Comparison of ENCODE assay signal across 1 cellular context in the genomic region with DNA sequence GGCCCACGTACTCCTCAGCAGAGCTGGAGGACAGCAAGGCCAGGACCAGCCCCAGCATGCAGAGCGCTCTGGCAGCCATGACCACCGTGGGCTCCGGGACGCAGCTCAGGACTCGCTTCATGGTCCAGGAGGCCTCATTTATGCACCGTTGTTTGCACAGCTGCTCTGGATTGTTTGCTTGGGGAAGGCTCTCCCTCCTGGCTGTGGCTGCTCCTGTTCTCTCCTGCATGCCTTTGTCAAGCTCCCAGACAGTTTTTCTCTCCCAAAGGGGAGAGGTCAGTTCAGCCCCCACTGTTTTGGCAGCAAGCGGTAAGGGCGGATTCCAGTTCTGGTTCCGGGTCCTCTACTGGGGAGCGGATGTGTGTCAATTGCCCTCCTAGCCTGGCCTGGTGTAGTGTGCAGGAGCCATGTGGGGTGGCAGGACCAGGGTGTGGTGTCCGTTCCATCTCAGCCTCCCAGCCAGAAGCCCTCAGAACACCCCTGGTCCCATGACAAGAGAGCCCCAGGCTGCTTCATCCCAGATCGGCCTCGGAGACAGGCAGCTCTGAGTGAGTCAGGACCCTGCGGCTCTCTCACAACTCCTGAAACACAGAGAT.
A peak's percentile ranks its signal among the peaks of the same experiment; 100 is the strongest.
TF ChIP-seq lines count a peak whose summit lies in the region.

A gene with protein sequence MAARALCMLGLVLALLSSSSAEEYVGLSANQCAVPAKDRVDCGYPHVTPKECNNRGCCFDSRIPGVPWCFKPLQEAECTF (minus strand): TSS at position 114 of the 596 bp plus-strand sequence. CDS start 35 bp downstream, at position 79.

TF ChIP-seq in HepG2, 621 proteins besides CTCF, POLR2A, EP300 and RAD21 (continued from another document and continues in another):
- TF ChIP-seq NPAS2 (CRISPR knock-in tag; IDR thresholded peaks at IDR 0.05; ENCODE audit: borderline replicate concordance), result no peak
- TF ChIP-seq SIN3B (IDR thresholded peaks at IDR 0.05; ENCODE audit: low read length), result no peak
- no peak for TF ChIP-seq ATF1 (CRISPR knock-in tag; IDR thresholded peaks at IDR 0.05)
- TF ChIP-seq ZFX (CRISPR knock-in tag; IDR thresholded peaks at IDR 0.05; ENCODE audit: low read depth), result peak; percentile 63
- peak; percentile 10 for TF ChIP-seq HNRNPLL (IDR thresholded peaks at IDR 0.05; ENCODE audit: low read depth, low read length, poor library complexity, severe bottlenecking)
- TF ChIP-seq, protein P1, sequence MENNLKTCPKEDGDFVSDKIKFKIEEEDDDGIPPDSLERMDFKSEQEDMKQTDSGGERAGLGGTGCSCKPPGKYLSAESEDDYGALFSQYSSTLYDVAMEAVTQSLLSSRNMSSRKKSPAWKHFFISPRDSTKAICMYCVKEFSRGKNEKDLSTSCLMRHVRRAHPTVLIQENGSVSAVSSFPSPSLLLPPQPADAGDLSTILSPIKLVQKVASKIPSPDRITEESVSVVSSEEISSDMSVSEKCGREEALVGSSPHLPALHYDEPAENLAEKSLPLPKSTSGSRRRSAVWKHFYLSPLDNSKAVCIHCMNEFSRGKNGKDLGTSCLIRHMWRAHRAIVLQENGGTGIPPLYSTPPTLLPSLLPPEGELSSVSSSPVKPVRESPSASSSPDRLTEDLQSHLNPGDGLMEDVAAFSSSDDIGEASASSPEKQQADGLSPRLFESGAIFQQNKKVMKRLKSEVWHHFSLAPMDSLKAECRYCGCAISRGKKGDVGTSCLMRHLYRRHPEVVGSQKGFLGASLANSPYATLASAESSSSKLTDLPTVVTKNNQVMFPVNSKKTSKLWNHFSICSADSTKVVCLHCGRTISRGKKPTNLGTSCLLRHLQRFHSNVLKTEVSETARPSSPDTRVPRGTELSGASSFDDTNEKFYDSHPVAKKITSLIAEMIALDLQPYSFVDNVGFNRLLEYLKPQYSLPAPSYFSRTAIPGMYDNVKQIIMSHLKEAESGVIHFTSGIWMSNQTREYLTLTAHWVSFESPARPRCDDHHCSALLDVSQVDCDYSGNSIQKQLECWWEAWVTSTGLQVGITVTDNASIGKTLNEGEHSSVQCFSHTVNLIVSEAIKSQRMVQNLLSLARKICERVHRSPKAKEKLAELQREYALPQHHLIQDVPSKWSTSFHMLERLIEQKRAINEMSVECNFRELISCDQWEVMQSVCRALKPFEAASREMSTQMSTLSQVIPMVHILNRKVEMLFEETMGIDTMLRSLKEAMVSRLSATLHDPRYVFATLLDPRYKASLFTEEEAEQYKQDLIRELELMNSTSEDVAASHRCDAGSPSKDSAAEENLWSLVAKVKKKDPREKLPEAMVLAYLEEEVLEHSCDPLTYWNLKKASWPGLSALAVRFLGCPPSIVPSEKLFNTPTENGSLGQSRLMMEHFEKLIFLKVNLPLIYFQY (CRISPR knock-in tag; IDR thresholded peaks at IDR 0.05; ENCODE audit: borderline replicate concordance), result no peak
- no peak for TF ChIP-seq ZNF17 (CRISPR knock-in tag; IDR thresholded peaks at IDR 0.05)
- no peak for TF ChIP-seq REXO4 (CRISPR knock-in tag; IDR thresholded peaks at IDR 0.05; ENCODE audit: borderline replicate concordance)
- TF ChIP-seq NFIC (IDR thresholded peaks at IDR 0.05; ENCODE audit: low read length), result no peak
- no peak for TF ChIP-seq TP53 (CRISPR knock-in tag; conservative IDR thresholded peaks at IDR 0.05)
- no peak for TF ChIP-seq MYNN (CRISPR knock-in tag; IDR thresholded peaks at IDR 0.05; ENCODE audit: low read depth)
- no peak for TF ChIP-seq ZNF282 (IDR thresholded peaks at IDR 0.05; ENCODE audit: partially characterized antibody)
- TF ChIP-seq ZMYM2 (CRISPR knock-in tag; IDR thresholded peaks at IDR 0.05), result no peak
- no peak for TF ChIP-seq ZNF251 (CRISPR knock-in tag; IDR thresholded peaks at IDR 0.05)
- TF ChIP-seq ZNF101 (CRISPR knock-in tag; IDR thresholded peaks at IDR 0.05; ENCODE audit: borderline replicate concordance, low read depth), result no peak
- no peak for TF ChIP-seq THYN1 (CRISPR knock-in tag; IDR thresholded peaks at IDR 0.05; ENCODE audit: borderline replicate concordance, low read depth)
- TF ChIP-seq, protein P2, sequence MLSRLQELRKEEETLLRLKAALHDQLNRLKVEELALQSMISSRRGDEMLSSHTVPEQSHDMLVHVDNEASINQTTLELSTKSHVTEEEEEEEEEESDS (CRISPR knock-in tag; IDR thresholded peaks at IDR 0.05; ENCODE audit: borderline replicate concordance), result no peak
- TF ChIP-seq ZNF441 (CRISPR knock-in tag; IDR thresholded peaks at IDR 0.05; ENCODE audit: borderline replicate concordance), result no peak; the same call in 1 of the 2 replicates
- TF ChIP-seq NFRKB (IDR thresholded peaks at IDR 0.05), result no peak
- TF ChIP-seq, protein P3, sequence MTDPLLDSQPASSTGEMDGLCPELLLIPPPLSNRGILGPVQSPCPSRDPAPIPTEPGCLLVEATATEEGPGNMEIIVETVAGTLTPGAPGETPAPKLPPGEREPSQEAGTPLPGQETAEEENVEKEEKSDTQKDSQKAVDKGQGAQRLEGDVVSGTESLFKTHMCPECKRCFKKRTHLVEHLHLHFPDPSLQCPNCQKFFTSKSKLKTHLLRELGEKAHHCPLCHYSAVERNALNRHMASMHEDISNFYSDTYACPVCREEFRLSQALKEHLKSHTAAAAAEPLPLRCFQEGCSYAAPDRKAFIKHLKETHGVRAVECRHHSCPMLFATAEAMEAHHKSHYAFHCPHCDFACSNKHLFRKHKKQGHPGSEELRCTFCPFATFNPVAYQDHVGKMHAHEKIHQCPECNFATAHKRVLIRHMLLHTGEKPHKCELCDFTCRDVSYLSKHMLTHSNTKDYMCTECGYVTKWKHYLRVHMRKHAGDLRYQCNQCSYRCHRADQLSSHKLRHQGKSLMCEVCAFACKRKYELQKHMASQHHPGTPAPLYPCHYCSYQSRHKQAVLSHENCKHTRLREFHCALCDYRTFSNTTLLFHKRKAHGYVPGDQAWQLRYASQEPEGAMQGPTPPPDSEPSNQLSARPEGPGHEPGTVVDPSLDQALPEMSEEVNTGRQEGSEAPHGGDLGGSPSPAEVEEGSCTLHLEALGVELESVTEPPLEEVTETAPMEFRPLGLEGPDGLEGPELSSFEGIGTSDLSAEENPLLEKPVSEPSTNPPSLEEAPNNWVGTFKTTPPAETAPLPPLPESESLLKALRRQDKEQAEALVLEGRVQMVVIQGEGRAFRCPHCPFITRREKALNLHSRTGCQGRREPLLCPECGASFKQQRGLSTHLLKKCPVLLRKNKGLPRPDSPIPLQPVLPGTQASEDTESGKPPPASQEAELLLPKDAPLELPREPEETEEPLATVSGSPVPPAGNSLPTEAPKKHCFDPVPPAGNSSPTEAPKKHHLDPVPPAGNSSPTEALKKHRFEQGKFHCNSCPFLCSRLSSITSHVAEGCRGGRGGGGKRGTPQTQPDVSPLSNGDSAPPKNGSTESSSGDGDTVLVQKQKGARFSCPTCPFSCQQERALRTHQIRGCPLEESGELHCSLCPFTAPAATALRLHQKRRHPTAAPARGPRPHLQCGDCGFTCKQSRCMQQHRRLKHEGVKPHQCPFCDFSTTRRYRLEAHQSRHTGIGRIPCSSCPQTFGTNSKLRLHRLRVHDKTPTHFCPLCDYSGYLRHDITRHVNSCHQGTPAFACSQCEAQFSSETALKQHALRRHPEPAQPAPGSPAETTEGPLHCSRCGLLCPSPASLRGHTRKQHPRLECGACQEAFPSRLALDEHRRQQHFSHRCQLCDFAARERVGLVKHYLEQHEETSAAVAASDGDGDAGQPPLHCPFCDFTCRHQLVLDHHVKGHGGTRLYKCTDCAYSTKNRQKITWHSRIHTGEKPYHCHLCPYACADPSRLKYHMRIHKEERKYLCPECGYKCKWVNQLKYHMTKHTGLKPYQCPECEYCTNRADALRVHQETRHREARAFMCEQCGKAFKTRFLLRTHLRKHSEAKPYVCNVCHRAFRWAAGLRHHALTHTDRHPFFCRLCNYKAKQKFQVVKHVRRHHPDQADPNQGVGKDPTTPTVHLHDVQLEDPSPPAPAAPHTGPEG (CRISPR knock-in tag; IDR thresholded peaks at IDR 0.05), result no peak
- TF ChIP-seq ONECUT2 (CRISPR knock-in tag; IDR thresholded peaks at IDR 0.05), result no peak
- 0 out of 2 replicates have a peak, but pooled peaks have one; percentile 29 for TF ChIP-seq MTA1 (CRISPR knock-in tag; IDR thresholded peaks at IDR 0.05; ENCODE audit: borderline replicate concordance)
- TF ChIP-seq ZNF232 (CRISPR knock-in tag; IDR thresholded peaks at IDR 0.05; ENCODE audit: borderline replicate concordance), result no peak
- TF ChIP-seq, protein P4, sequence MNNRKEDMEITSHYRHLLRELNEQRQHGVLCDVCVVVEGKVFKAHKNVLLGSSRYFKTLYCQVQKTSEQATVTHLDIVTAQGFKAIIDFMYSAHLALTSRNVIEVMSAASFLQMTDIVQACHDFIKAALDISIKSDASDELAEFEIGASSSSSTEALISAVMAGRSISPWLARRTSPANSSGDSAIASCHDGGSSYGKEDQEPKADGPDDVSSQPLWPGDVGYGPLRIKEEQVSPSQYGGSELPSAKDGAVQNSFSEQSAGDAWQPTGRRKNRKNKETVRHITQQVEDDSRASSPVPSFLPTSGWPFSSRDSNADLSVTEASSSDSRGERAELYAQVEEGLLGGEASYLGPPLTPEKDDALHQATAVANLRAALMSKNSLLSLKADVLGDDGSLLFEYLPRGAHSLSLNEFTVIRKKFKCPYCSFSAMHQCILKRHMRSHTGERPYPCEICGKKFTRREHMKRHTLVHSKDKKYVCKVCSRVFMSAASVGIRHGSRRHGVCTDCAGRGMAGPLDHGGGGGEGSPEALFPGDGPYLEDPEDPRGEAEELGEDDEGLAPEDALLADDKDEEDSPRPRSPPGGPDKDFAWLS (CRISPR knock-in tag; IDR thresholded peaks at IDR 0.05; ENCODE audit: borderline replicate concordance), result no peak
- TF ChIP-seq ZNF335 (CRISPR knock-in tag; IDR thresholded peaks at IDR 0.05), result no peak
- TF ChIP-seq ZSCAN25 (CRISPR knock-in tag; IDR thresholded peaks at IDR 0.05), result no peak
- peak; percentile 80; the same call in 1 of the 2 replicates for TF ChIP-seq NFKB2 (CRISPR knock-in tag; IDR thresholded peaks at IDR 0.05; ENCODE audit: borderline replicate concordance)
- no peak for TF ChIP-seq SCMH1 (CRISPR knock-in tag; IDR thresholded peaks at IDR 0.05; ENCODE audit: borderline replicate concordance)
- TF ChIP-seq, protein P5, sequence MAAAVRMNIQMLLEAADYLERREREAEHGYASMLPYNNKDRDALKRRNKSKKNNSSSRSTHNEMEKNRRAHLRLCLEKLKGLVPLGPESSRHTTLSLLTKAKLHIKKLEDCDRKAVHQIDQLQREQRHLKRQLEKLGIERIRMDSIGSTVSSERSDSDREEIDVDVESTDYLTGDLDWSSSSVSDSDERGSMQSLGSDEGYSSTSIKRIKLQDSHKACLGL (CRISPR knock-in tag; IDR thresholded peaks at IDR 0.05), result 0 out of 2 replicates have a peak, but pooled peaks have one; percentile 40
- TF ChIP-seq GTF3A (CRISPR knock-in tag; conservative IDR thresholded peaks at IDR 0.05), result no peak
- peak; percentile 50; the same call in 1 of the 2 replicates for TF ChIP-seq PITX1 (CRISPR knock-in tag; IDR thresholded peaks at IDR 0.05)
- peak; percentile 71 for TF ChIP-seq HDAC1 (CRISPR knock-in tag; IDR thresholded peaks at IDR 0.05)
- TF ChIP-seq ZNF263 (CRISPR knock-in tag; IDR thresholded peaks at IDR 0.05), result peak; percentile 58
- TF ChIP-seq TCF7L2 (IDR thresholded peaks at IDR 0.05; ENCODE audit: low read depth, low read length), result no peak
- TF ChIP-seq CBX1 (IDR thresholded peaks at IDR 0.05; ENCODE audit: low read depth), result peak; percentile 73
- TF ChIP-seq POLR2AphosphoS5 (IDR thresholded peaks at IDR 0.05; ENCODE audit: low read depth, low read length), result no peak
- TF ChIP-seq DR1 (CRISPR knock-in tag; IDR thresholded peaks at IDR 0.05), result no peak
- TF ChIP-seq, protein P6, sequence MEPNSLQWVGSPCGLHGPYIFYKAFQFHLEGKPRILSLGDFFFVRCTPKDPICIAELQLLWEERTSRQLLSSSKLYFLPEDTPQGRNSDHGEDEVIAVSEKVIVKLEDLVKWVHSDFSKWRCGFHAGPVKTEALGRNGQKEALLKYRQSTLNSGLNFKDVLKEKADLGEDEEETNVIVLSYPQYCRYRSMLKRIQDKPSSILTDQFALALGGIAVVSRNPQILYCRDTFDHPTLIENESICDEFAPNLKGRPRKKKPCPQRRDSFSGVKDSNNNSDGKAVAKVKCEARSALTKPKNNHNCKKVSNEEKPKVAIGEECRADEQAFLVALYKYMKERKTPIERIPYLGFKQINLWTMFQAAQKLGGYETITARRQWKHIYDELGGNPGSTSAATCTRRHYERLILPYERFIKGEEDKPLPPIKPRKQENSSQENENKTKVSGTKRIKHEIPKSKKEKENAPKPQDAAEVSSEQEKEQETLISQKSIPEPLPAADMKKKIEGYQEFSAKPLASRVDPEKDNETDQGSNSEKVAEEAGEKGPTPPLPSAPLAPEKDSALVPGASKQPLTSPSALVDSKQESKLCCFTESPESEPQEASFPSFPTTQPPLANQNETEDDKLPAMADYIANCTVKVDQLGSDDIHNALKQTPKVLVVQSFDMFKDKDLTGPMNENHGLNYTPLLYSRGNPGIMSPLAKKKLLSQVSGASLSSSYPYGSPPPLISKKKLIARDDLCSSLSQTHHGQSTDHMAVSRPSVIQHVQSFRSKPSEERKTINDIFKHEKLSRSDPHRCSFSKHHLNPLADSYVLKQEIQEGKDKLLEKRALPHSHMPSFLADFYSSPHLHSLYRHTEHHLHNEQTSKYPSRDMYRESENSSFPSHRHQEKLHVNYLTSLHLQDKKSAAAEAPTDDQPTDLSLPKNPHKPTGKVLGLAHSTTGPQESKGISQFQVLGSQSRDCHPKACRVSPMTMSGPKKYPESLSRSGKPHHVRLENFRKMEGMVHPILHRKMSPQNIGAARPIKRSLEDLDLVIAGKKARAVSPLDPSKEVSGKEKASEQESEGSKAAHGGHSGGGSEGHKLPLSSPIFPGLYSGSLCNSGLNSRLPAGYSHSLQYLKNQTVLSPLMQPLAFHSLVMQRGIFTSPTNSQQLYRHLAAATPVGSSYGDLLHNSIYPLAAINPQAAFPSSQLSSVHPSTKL (CRISPR knock-in tag; IDR thresholded peaks at IDR 0.05), result no peak; the same call in 1 of the 2 replicates
- no peak for TF ChIP-seq ZNF30 (CRISPR knock-in tag; IDR thresholded peaks at IDR 0.05)
- TF ChIP-seq ZNF766 (CRISPR knock-in tag; IDR thresholded peaks at IDR 0.05; ENCODE audit: borderline replicate concordance), result no peak
- TF ChIP-seq ATM (IDR thresholded peaks at IDR 0.05; ENCODE audit: borderline replicate concordance), result no peak
- TF ChIP-seq SKI (IDR thresholded peaks at IDR 0.05; ENCODE audit: partially characterized antibody), result no peak
- TF ChIP-seq, protein P7, sequence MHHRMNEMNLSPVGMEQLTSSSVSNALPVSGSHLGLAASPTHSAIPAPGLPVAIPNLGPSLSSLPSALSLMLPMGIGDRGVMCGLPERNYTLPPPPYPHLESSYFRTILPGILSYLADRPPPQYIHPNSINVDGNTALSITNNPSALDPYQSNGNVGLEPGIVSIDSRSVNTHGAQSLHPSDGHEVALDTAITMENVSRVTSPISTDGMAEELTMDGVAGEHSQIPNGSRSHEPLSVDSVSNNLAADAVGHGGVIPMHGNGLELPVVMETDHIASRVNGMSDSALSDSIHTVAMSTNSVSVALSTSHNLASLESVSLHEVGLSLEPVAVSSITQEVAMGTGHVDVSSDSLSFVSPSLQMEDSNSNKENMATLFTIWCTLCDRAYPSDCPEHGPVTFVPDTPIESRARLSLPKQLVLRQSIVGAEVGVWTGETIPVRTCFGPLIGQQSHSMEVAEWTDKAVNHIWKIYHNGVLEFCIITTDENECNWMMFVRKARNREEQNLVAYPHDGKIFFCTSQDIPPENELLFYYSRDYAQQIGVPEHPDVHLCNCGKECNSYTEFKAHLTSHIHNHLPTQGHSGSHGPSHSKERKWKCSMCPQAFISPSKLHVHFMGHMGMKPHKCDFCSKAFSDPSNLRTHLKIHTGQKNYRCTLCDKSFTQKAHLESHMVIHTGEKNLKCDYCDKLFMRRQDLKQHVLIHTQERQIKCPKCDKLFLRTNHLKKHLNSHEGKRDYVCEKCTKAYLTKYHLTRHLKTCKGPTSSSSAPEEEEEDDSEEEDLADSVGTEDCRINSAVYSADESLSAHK (CRISPR knock-in tag; IDR thresholded peaks at IDR 0.05; ENCODE audit: borderline replicate concordance), result no peak
